15 cellular contexts compared by ENCODE assay signal in the genomic region with DNA sequence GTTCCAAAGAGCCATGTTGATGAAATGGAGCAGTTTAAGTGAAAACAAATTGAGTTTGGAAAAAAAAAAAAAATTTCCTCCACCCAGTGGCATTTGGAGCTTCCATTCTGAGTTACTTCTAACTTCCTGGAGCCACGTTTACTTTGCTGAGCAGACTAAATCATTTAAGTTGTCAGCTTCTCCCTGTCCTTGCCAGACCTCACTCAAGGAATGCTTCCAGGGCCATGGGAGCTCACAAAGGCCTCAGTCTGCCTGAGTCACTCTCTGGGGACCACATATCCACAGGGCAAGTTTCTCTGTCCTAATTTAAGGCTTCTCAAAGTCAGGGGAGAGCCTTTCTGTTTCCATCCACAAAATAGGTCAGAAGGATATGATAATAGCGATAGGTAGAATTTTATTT.
DNase-seq lines count a peak whose midpoint lies in the region; TF ChIP-seq lines count a peak whose summit lies in the region.
"Had no signal": no experiment of that assay in that cellular context is flagged by ENCODE, and none has a peak within 500 bp of the region (broad histone marks: within the 10 kb centered on the region; RNA-seq: fewer than 3 reads in every experiment).

No MANE protein-coding gene starts in this region.

- intact Hi-C loops in CD4-positive, alpha-beta memory T cell (cut with micrococcal nuclease): no loop called here

- no peaks in the 10 kb centered on the region for H3K4me1 ChIP-seq in HAP-1
- H3K4me1 ChIP-seq in CD4-positive, alpha-beta memory T cell (ENCODE audit: insufficient read depth, low read length): no peaks in the 10 kb centered on the region

- DNase-seq in AG08396 (ENCODE audit: low spot score) (peak; percentile 40), SK-MEL-5 (ENCODE audit: low read depth, low spot score) (peak; percentile 71), fibroblast of peridontal ligament (ENCODE audit: extremely low read depth) (peak; percentile 84), HAP-1 (ENCODE audit: low spot score in 2 of 2) (no peak), NAMALWA (ENCODE audit: low spot score) (no peak)
- DNase-seq in CD4-positive, alpha-beta memory T cell: no peak
- no peak for DNase-seq in stimulated activated CD4-positive, alpha-beta T cell treated with anti-CD3 and anti-CD28 coated beads, Interleukin-2, amount 100 ng/mL, for 48 hours
- DNase-seq: activated CD8-positive, alpha-beta T cell treated with anti-CD3 and anti-CD28 coated beads for 36 hours; activated naive CD4-positive, alpha-beta T cell treated with anti-CD3 and anti-CD28 coated beads, Interleukin-2, amount 10 ng/mL, durations not matched to agents 7 days and 5 days; DND-41; midbrain; NCI-H2081 treated with DMSO at 0.1 percent for 48 hours; T-cell had no signal

- no peak for TF ChIP-seq CTCF in nephron (IDR thresholded peaks at IDR 0.05; ENCODE audit: unreplicated experiment in 3 of 3)

- H3K27ac ChIP-seq in CD4-positive, alpha-beta memory T cell (ENCODE audit: low read depth, low read length): no peak overlapping the region
- H3K27ac ChIP-seq: tibial nerve had no signal

- no peaks in the 10 kb centered on the region for H3K36me3 Mint-ChIP-seq in nephron (ENCODE audit: low read depth)
- no peaks in the 10 kb centered on the region for H3K36me3 Mint-ChIP-seq in CD4-positive, alpha-beta memory T cell
- H3K36me3 Mint-ChIP-seq: activated naive CD4-positive, alpha-beta T cell treated with anti-CD3 and anti-CD28 coated beads, Interleukin-2, amount 10 ng/mL, durations not matched to agents 7 days and 5 days; T-cell had no signal

- no peaks in the 10 kb centered on the region for H3K27me3 Mint-ChIP-seq in nephron (ENCODE audit: low read depth)
- H3K27me3 Mint-ChIP-seq in CD4-positive, alpha-beta memory T cell: peaks cover 6% of the 10 kb centered on the region in 2 donors
- H3K27me3 Mint-ChIP-seq: activated naive CD4-positive, alpha-beta T cell treated with anti-CD3 and anti-CD28 coated beads, Interleukin-2, amount 10 ng/mL, durations not matched to agents 7 days and 5 days had no signal

- H3K9me3 ChIP-seq in HAP-1: no peaks in the 10 kb centered on the region
- H3K9me3 ChIP-seq in CD4-positive, alpha-beta memory T cell (ENCODE audit: control insufficient read depth in 1 of 2, low read length in 2 of 2): no peaks in the 10 kb centered on the region
- H3K9me3 ChIP-seq: tibial nerve had no signal

- CTCF ChIA-PET in CD4-positive, alpha-beta memory T cell (lab: Charles Lee; ENCODE audit: partially characterized antibody): interaction anchor here (0.5 to 1.5 kb wide), 2 partner anchors 16 to 1149 kb away, joined by 3 read pairs; no protein-coding TSS in a partner anchor

- POLR2A ChIA-PET in CD4-positive, alpha-beta memory T cell (lab: Charles Lee; ENCODE audit: partially characterized antibody): no interaction called here

- H3K27me3 ChIP-seq in HAP-1 (ENCODE audit: low read depth): no peaks in the 10 kb centered on the region
- H3K27me3 ChIP-seq in CD4-positive, alpha-beta memory T cell (ENCODE audit: insufficient read depth, low read length): no peaks in the 10 kb centered on the region
- H3K27me3 ChIP-seq: tibial nerve had no signal

- in situ Hi-C loops in SK-MEL-5 (cut with HindIII; ENCODE audit: low pct_unique_long_range_greater_than_20kb, low sequenced_read_pairs): no loop called here
- in situ Hi-C loops in HAP-1 (cut with MboI; ENCODE audit: low sequenced_read_pairs): no loop called here

- H3K36me3 ChIP-seq in HAP-1 (replicated peaks): no peaks in the 10 kb centered on the region
- H3K36me3 ChIP-seq in CD4-positive, alpha-beta memory T cell (ENCODE audit: insufficient read depth, low read length): no peaks in the 10 kb centered on the region
- H3K36me3 ChIP-seq: tibial nerve had no signal

- peaks cover 13% of the 10 kb centered on the region for H3K4me1 Mint-ChIP-seq in nephron
- H3K4me1 Mint-ChIP-seq in CD4-positive, alpha-beta memory T cell: no peaks in the 10 kb centered on the region
- H3K4me1 Mint-ChIP-seq: activated naive CD4-positive, alpha-beta T cell treated with anti-CD3 and anti-CD28 coated beads, Interleukin-2, amount 10 ng/mL, durations not matched to agents 7 days and 5 days; T-cell had no signal

- H3K4me3 Mint-ChIP-seq in nephron: no peak overlapping the region
- H3K4me3 Mint-ChIP-seq in CD4-positive, alpha-beta memory T cell: no peak overlapping the region
- H3K4me3 Mint-ChIP-seq: activated CD8-positive, alpha-beta T cell treated with anti-CD3 and anti-CD28 coated beads for 36 hours; activated naive CD4-positive, alpha-beta T cell treated with anti-CD3 and anti-CD28 coated beads, Interleukin-2, amount 10 ng/mL, durations not matched to agents 7 days and 5 days; T-cell had no signal

- H3K9me3 Mint-ChIP-seq in nephron: peaks cover 3% of the 10 kb centered on the region
- H3K9me3 Mint-ChIP-seq in CD4-positive, alpha-beta memory T cell: peaks cover 0 to 4% (median 0%) of the 10 kb centered on the region in 8 donors
- H3K9me3 Mint-ChIP-seq: activated CD8-positive, alpha-beta T cell treated with anti-CD3 and anti-CD28 coated beads for 36 hours; activated naive CD4-positive, alpha-beta T cell treated with anti-CD3 and anti-CD28 coated beads, Interleukin-2, amount 10 ng/mL, durations not matched to agents 7 days and 5 days had no signal

- no peak overlapping the region for H3K4me3 ChIP-seq in HAP-1
- no peak overlapping the region for H3K4me3 ChIP-seq in CD4-positive, alpha-beta memory T cell (ENCODE audit: low read length in 2 of 2)
- H3K4me3 ChIP-seq: tibial nerve had no signal

- H3K27ac Mint-ChIP-seq in nephron: peak overlapping the region; percentile 8 to 84 (median 73)
- no peak overlapping the region for H3K27ac Mint-ChIP-seq in CD4-positive, alpha-beta memory T cell
- H3K27ac Mint-ChIP-seq: activated CD8-positive, alpha-beta T cell treated with anti-CD3 and anti-CD28 coated beads for 36 hours; activated naive CD4-positive, alpha-beta T cell treated with anti-CD3 and anti-CD28 coated beads, Interleukin-2, amount 10 ng/mL, durations not matched to agents 7 days and 5 days; T-cell had no signal

Comparison
In these comparisons a context has a peak if more than half of its experiments do, and no peak if none do; other contexts are left out.
1. DNase-seq: peak in AG08396 (single experiment), SK-MEL-5 (single experiment) and fibroblast of peridontal ligament (single experiment); none in HAP-1 (0 of 2), CD4-positive, alpha-beta memory T cell (0 of 5), NAMALWA (single experiment) and stimulated activated CD4-positive, alpha-beta T cell treated with anti-CD3 and anti-CD28 coated beads, Interleukin-2, amount 100 ng/mL, for 48 hours (0 of 2).
2. H3K27ac Mint-ChIP-seq: peak in nephron (3 of 3); none in CD4-positive, alpha-beta memory T cell (0 of 7).